Comparison of ENCODE assay signal across 14 cellular contexts in genomic region chr12:80277732-80278131, GRCh38.
DNase-seq lines count a peak whose midpoint lies in the region; ATAC-seq and TF ChIP-seq lines count a peak whose summit lies in the region.
"Had no signal": no experiment of that assay in that cellular context is flagged by ENCODE, and none has a peak within 500 bp of the region (broad histone marks: within the 10 kb centered on the region; RNA-seq: fewer than 3 reads in every experiment).

No MANE protein-coding gene starts in this region.

- no peaks in the 10 kb centered on the region for H3K27me3 ChIP-seq in testis
- H3K27me3 ChIP-seq in heart right ventricle, result no peaks in the 10 kb centered on the region

- ATAC-seq in heart right ventricle, result no peak
- ATAC-seq: HepG2 had no signal

- TF ChIP-seq POLR2A in testis (IDR thresholded peaks at IDR 0.05), result no peak

- H3K36me3 ChIP-seq in testis (ENCODE audit: low read depth, missing control alignments) (no peaks in the 10 kb centered on the region), heart right ventricle (no peaks in the 10 kb centered on the region)
- H3K36me3 ChIP-seq: BE2C, HAP-1 had no signal

- H3K27ac ChIP-seq in 22Rv1 (peak overlapping the region; percentile 22), testis (no peak overlapping the region), heart right ventricle (no peak overlapping the region)
- H3K27ac ChIP-seq: C4-2B had no signal

- no peak for TF ChIP-seq CTCF in 22Rv1 (IDR thresholded peaks at IDR 0.05)
- no peak for TF ChIP-seq CTCF in testis (IDR thresholded peaks at IDR 0.05)
- TF ChIP-seq CTCF in heart right ventricle (IDR thresholded peaks at IDR 0.05), result no peak

- 94 to 97% methylated on average over 4 of the region's 4 CpGs for WGBS in testis, 2 donors
- WGBS in heart right ventricle, 2 donors, result 93 to 95% methylated on average over 4 of the region's 4 CpGs

- H3K9me3 ChIP-seq in testis (no peaks in the 10 kb centered on the region), heart right ventricle (peaks cover 0 to 19% (median 7%) of the 10 kb centered on the region in 11 donors)
- H3K9me3 ChIP-seq: BE2C, HAP-1 had no signal

- H3K4me3 ChIP-seq in testis, result no peak overlapping the region
- no peak overlapping the region for H3K4me3 ChIP-seq in heart right ventricle
- H3K4me3 ChIP-seq: HAP-1 had no signal

- DNase-seq in EL, result peak; percentile 40
- peak; percentile 91 for DNase-seq in NCI-H748 treated with DMSO at 0.1 percent for 48 hours (lab: John Stamatoyannopoulos, UW)
- peak; percentile 1 for DNase-seq in dermis blood vessel endothelial cell
- no peak for DNase-seq in testis
- no peak for DNase-seq in heart right ventricle
- DNase-seq in HUDEP-2 (lab: John Stamatoyannopoulos, UW; ENCODE audit: unreplicated experiment in 76 of 76), result no peak
- DNase-seq: BE2C; CD4-positive, alpha-beta memory T cell; DMS79; GF-D8 had no signal

- intact Hi-C loops in testis (cut with DNase I; ENCODE audit: low total_unique reads), result no loop called here
- intact Hi-C loops in heart right ventricle (cut with DNase I), result loop anchor here in 5 of 10 donors (10.0 kb wide), 2 partner anchors 723 to 873 kb away; no protein-coding TSS in a partner anchor

- H3K4me1 ChIP-seq in testis (no peaks in the 10 kb centered on the region), heart right ventricle (no peaks in the 10 kb centered on the region)
- H3K4me1 ChIP-seq: BE2C, HAP-1 had no signal

Comparison
In these comparisons a context has a peak if more than half of its experiments do, and no peak if none do; other contexts are left out.
1. DNase-seq: peak in EL (single experiment), NCI-H748 treated with DMSO at 0.1 percent for 48 hours (single experiment) and dermis blood vessel endothelial cell (single experiment); none in testis (single experiment), heart right ventricle (0 of 2) and HUDEP-2 (0 of 76).